ENCODE assay signal across 9 cellular contexts in the genomic region with DNA sequence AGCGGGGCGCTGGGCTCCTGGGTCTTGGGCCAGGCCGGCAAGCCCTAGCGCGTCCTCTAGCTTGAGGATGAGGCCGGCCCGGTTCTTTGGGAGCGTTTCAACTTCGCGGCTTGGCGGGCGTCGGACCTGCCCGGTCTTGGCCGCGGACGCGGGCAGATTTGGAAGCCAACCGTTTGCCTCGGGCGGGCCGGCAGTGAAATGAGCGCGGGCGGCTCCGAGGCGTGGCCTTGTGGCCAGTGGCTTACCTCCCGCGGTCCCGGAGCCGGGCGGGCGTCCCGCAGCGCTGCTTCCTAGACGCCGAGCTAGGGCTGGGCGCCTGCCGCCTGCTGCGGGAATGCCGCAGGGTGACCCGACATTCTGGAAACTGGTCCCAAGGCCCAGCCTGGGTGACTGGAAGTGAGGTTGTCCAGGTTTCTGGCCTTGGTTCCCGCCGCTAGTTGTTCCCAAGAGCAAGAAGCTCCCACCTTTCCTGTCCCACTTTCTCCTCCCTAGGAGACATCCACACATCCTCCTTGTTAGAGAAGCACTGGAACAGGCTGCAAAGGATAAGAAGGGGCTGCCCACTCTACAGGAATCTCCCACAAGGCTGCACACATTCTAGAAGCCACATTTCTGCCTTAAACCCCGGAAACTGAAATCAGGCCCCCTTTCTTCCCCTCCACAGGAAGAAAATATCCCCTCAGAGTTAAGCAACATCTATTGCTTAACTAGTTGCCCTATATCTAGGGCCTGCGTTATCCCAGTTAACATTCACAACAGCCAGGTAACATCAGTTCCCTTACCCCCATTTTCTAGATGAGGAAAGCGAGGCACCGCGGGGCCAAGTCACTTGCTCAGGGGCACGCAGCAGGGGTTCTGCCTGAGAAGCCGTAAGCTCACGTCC. TPM values are rescaled to one million over a fixed set of nuclear protein-coding genes. Genes with fewer than 3 reads are reported as not detected.
A peak's percentile ranks its signal among the peaks of the same experiment; 100 is the strongest.
DNase-seq lines count a peak whose midpoint lies in the region; ATAC-seq, FAIRE-seq and TF ChIP-seq lines count a peak whose summit lies in the region.
"Had no signal": no experiment of that assay in that cellular context is flagged by ENCODE, and none has a peak within 500 bp of the region (broad histone marks: within the 10 kb centered on the region; RNA-seq: fewer than 3 reads in every experiment).

No MANE protein-coding gene starts in this region.

- H3K27ac ChIP-seq in left ventricle myocardium inferior (replicated peaks) (no peak overlapping the region), heart right ventricle (no peak overlapping the region)

- H3K27me3 ChIP-seq in left ventricle myocardium inferior (ENCODE audit: low read depth) (peaks cover 87% of the 10 kb centered on the region), heart right ventricle (peaks cover 83 to 92% (median 87%) of the 10 kb centered on the region in 7 donors)

- H3K9me3 ChIP-seq in left ventricle myocardium inferior (replicated peaks) (no peaks in the 10 kb centered on the region), heart right ventricle (no peaks in the 10 kb centered on the region), iPS-18c (ENCODE audit: control insufficient read depth, insufficient read depth, low read length) (peaks cover 4% of the 10 kb centered on the region)

- DNase-seq in left ventricle myocardium inferior (no peak), heart right ventricle (no peak), RPMI7951 (ENCODE audit: low read depth) (peak; percentile 55), urothelium cell line (ENCODE audit: low spot score) (peak; percentile 36), Kasumi-1 (lab: John Stamatoyannopoulos, UW) (no peak), iPS-NIHi7 (ENCODE audit: extremely low spot score) (no peak)
- DNase-seq: caudate nucleus had no signal

- ATAC-seq in heart right ventricle = no peak
- ATAC-seq in HG03378 (IDR thresholded peaks at IDR 0.05; ENCODE audit: unreplicated experiment) = no peak

- intact Hi-C loops in left ventricle myocardium inferior (cut with micrococcal nuclease) (no loop called here), heart right ventricle (cut with DNase I) (loop anchor here in 5 of 10 donors (5.0 kb wide), 2 partner anchors 36 to 41 kb away; a partner anchor contains a TSS)

- TF ChIP-seq CTCF in left ventricle myocardium inferior (IDR thresholded peaks at IDR 0.05; ENCODE audit: borderline replicate concordance) (no peak), heart right ventricle (IDR thresholded peaks at IDR 0.05) (no peak)

- no peak for FAIRE-seq in urothelium cell line (lab: Jason Lieb, UNC)

- H3K36me3 ChIP-seq in left ventricle myocardium inferior (no peaks in the 10 kb centered on the region), heart right ventricle (peaks cover 0 to 8% (median 0%) of the 10 kb centered on the region in 9 donors)

- H3K4me1 ChIP-seq in left ventricle myocardium inferior (peaks cover 68% of the 10 kb centered on the region), heart right ventricle (peaks cover 25 to 74% (median 59%) of the 10 kb centered on the region in 9 donors)

- 3 to 7% methylated on average over 52 of the region's 52 CpGs for WGBS in heart right ventricle, 2 donors

- H3K4me3 ChIP-seq in left ventricle myocardium inferior = peak overlapping the region; percentile 39
- H3K4me3 ChIP-seq in heart right ventricle = peak overlapping the region in 5 of 10 donors; percentile 7 to 27 (median 13)
- H3K4me3 ChIP-seq in iPS-18c (ENCODE audit: insufficient read depth, low read depth, low read length) = peak overlapping the region; percentile 46

RNA-seq across cellular contexts. Expression of a gene that starts 4.5 kb away (rescaled TPM):
- 7.5 TPM for total RNA-seq in left ventricle myocardium inferior
- total RNA-seq in heart right ventricle = 1 to 10 TPM; 4.3 to 9.3 (median 5.6) TPM
- 1 to 10 TPM; 2.2 to 4.1 TPM for polyA plus RNA-seq in heart right ventricle
- 3.8 and 5.8 TPM in 2 replicates for total RNA-seq in RPMI7951 (2014; rRNA removed; shearing (Covaris generic))

RNA-seq across cellular contexts. Expression of a gene that starts 23.4 kb away (rescaled TPM):
- total RNA-seq in left ventricle myocardium inferior = 2.6 TPM
- 1 to 10 TPM; 1.5 to 3.9 (median 2.7) TPM for total RNA-seq in heart right ventricle
- polyA plus RNA-seq in heart right ventricle = 1 to 10 TPM; 2.9 to 7.1 TPM
- total RNA-seq in RPMI7951 (2014; rRNA removed; shearing (Covaris generic)) = 5.0 and 6.1 TPM in 2 replicates

RNA-seq across cellular contexts. Expression of a gene that starts 37.8 kb away (rescaled TPM):
- 28.7 TPM for total RNA-seq in left ventricle myocardium inferior
- 10 to 100 TPM; 21.6 to 38.2 (median 26.4) TPM for total RNA-seq in heart right ventricle
- polyA plus RNA-seq in heart right ventricle = 1 to 10 TPM; 9.4 to 9.8 TPM
- total RNA-seq in RPMI7951 (2014; rRNA removed; shearing (Covaris generic)) = 10.8 and 11.8 TPM in 2 replicates

Comparison
In these comparisons a context has a peak if more than half of its experiments do, and no peak if none do; other contexts are left out.
1. DNase-seq: peak in RPMI7951 (single experiment) and urothelium cell line (single experiment); none in left ventricle myocardium inferior (single experiment), heart right ventricle (0 of 2), Kasumi-1 (0 of 2) and iPS-NIHi7 (single experiment).